In genomic region chr6:90008908-90009501, GRCh38 we compare ENCODE assay signal across 10 cellular contexts.
DNase-seq lines count a peak whose midpoint lies in the region; ATAC-seq, FAIRE-seq and TF ChIP-seq lines count a peak whose summit lies in the region.
"Had no signal": no experiment of that assay in that cellular context is flagged by ENCODE, and none has a peak within 500 bp of the region (broad histone marks: within the 10 kb centered on the region; RNA-seq: fewer than 3 reads in every experiment).

No MANE protein-coding gene starts in this region.

- H3K4me1 ChIP-seq in small intestine (ENCODE audit: control insufficient read depth in 2 of 2, insufficient read depth in 1 of 2, low read depth in 1 of 2, low read length in 1 of 2), result no peaks in the 10 kb centered on the region
- no peaks in the 10 kb centered on the region for H3K4me1 ChIP-seq in colonic mucosa
- peaks cover 11% of the 10 kb centered on the region for H3K4me1 ChIP-seq in left ventricle myocardium inferior

- no peak overlapping the region for H3K4me3 ChIP-seq in small intestine (ENCODE audit: low read depth in 1 of 2, low read length in 2 of 2)
- H3K4me3 ChIP-seq in colonic mucosa, result no peak overlapping the region
- H3K4me3 ChIP-seq in left ventricle myocardium inferior, result no peak overlapping the region
- H3K4me3 ChIP-seq: coronary artery had no signal

- WGBS in small intestine, 3 donors, result 61 to 84% (median 76%) methylated on average over 1 of the region's 1 CpG

- no peak for DNase-seq in activated naive CD8-positive, alpha-beta T cell treated with anti-CD3 and anti-CD28 coated beads, Interleukin-2, amount 50 U/mL, for 24 hours
- no peak for DNase-seq in small intestine
- DNase-seq in colonic mucosa, result no peak
- DNase-seq in left ventricle myocardium inferior, result no peak
- DNase-seq: stimulated activated CD4-positive, alpha-beta T cell treated with anti-CD3 and anti-CD28 coated beads, Interleukin-4, amount 100 ng/mL, for 1 hour had no signal

- H3K27me3 ChIP-seq in small intestine (ENCODE audit: control insufficient read depth in 2 of 2, insufficient read depth in 2 of 2, low read length in 2 of 2) (no peaks in the 10 kb centered on the region), colonic mucosa (no peaks in the 10 kb centered on the region), left ventricle myocardium inferior (ENCODE audit: low read depth) (no peaks in the 10 kb centered on the region)

- H3K36me3 Mint-ChIP-seq in activated naive CD8-positive, alpha-beta T cell treated with anti-CD3 and anti-CD28 coated beads, Interleukin-2, amount 50 U/mL, for 24 hours (ENCODE audit: low read depth), result peaks cover 75% of the 10 kb centered on the region
- peaks cover 21% of the 10 kb centered on the region for H3K36me3 Mint-ChIP-seq in nephron (ENCODE audit: low read depth)

- H3K9me3 ChIP-seq in small intestine (ENCODE audit: control insufficient read depth, low read depth), result no peaks in the 10 kb centered on the region
- H3K9me3 ChIP-seq in colonic mucosa, result no peaks in the 10 kb centered on the region
- H3K9me3 ChIP-seq in left ventricle myocardium inferior (replicated peaks), result no peaks in the 10 kb centered on the region

- H3K4me1 Mint-ChIP-seq in activated naive CD8-positive, alpha-beta T cell treated with anti-CD3 and anti-CD28 coated beads, Interleukin-2, amount 50 U/mL, for 24 hours, result peaks cover 63% of the 10 kb centered on the region
- no peaks in the 10 kb centered on the region for H3K4me1 Mint-ChIP-seq in nephron

- no peak overlapping the region for H3K9ac ChIP-seq in colonic mucosa (ENCODE audit: low read depth in 2 of 2, low read length in 2 of 2)

- no peaks in the 10 kb centered on the region for H3K27me3 Mint-ChIP-seq in activated naive CD8-positive, alpha-beta T cell treated with anti-CD3 and anti-CD28 coated beads, Interleukin-2, amount 50 U/mL, for 24 hours
- no peaks in the 10 kb centered on the region for H3K27me3 Mint-ChIP-seq in nephron (ENCODE audit: low read depth)

- no peak for FAIRE-seq in small intestine (lab: Jason Lieb, UNC)

- ATAC-seq in GM19035 (IDR thresholded peaks at IDR 0.05; ENCODE audit: unreplicated experiment) (peak; percentile 65), HG03354 (IDR thresholded peaks at IDR 0.05; ENCODE audit: poor library complexity, severe bottlenecking, unreplicated experiment) (peak; percentile 41), HG03139 (IDR thresholded peaks at IDR 0.05; ENCODE audit: unreplicated experiment) (no peak)
- ATAC-seq in activated naive CD8-positive, alpha-beta T cell treated with anti-CD3 and anti-CD28 coated beads, Interleukin-2, amount 50 U/mL, for 24 hours, result peak; percentile 74

- peak overlapping the region; percentile 3 for H3K4me3 Mint-ChIP-seq in activated naive CD8-positive, alpha-beta T cell treated with anti-CD3 and anti-CD28 coated beads, Interleukin-2, amount 50 U/mL, for 24 hours
- no peak overlapping the region for H3K4me3 Mint-ChIP-seq in nephron

- H3K9me3 Mint-ChIP-seq in activated naive CD8-positive, alpha-beta T cell treated with anti-CD3 and anti-CD28 coated beads, Interleukin-2, amount 50 U/mL, for 24 hours, result no peaks in the 10 kb centered on the region
- peaks cover 4% of the 10 kb centered on the region for H3K9me3 Mint-ChIP-seq in nephron

- peak overlapping the region; percentile 90 for H3K27ac Mint-ChIP-seq in activated naive CD8-positive, alpha-beta T cell treated with anti-CD3 and anti-CD28 coated beads, Interleukin-2, amount 50 U/mL, for 24 hours
- H3K27ac Mint-ChIP-seq in nephron, result peak overlapping the region in 2 of 3 experiments; percentile 19 to 59

- H3K36me3 ChIP-seq in small intestine (ENCODE audit: control insufficient read depth in 2 of 2, insufficient read depth in 2 of 2, low read length in 2 of 2) (no peaks in the 10 kb centered on the region), colonic mucosa (no peaks in the 10 kb centered on the region), left ventricle myocardium inferior (no peaks in the 10 kb centered on the region)

- intact Hi-C loops in colonic mucosa (cut with DNase I) (no loop called here), left ventricle myocardium inferior (cut with micrococcal nuclease) (no loop called here)

- TF ChIP-seq CTCF in nephron (IDR thresholded peaks at IDR 0.05; ENCODE audit: unreplicated experiment in 3 of 3) (no peak), colonic mucosa (IDR thresholded peaks at IDR 0.05) (no peak), left ventricle myocardium inferior (IDR thresholded peaks at IDR 0.05; ENCODE audit: borderline replicate concordance) (no peak)

- H3K27ac ChIP-seq in small intestine (ENCODE audit: low read depth in 1 of 2, low read length in 1 of 2) (no peak overlapping the region), colonic mucosa (no peak overlapping the region), left ventricle myocardium inferior (replicated peaks) (no peak overlapping the region)
